In the genomic region with DNA sequence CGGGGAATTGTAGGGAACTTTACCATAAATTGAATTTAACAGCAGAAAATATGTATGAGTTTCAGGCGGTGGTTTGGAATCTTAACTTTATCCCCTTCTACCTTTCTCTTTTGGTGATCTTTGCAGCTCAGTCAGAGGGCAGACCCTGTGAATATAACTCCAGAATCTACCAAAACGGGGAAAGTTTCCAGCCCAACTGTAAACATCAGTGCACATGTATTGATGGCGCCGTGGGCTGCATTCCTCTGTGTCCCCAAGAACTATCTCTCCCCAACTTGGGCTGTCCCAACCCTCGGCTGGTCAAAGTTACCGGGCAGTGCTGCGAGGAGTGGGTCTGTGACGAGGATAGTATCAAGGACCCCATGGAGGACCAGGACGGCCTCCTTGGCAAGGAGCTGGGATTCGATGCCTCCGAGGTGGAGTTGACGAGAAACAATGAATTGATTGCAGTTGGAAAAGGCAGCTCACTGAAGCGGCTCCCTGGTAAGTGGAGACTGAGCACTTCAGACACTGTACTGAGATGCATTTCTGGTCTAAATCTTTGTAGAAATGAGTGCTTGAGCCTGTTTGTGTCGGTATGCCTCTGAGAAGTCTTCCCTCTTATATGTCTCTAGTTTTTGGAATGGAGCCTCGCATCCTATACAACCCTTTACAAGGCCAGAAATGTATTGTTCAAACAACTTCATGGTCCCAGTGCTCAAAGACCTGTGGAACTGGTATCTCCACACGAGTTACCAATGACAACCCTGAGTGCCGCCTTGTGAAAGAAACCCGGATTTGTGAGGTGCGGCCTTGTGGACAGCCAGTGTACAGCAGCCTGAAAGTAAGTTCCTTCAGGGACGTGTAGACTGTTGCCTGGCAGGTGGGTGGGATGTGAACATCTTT, we compare ENCODE assay signal across 9 cellular contexts. TPM values are rescaled to one million over a fixed set of nuclear protein-coding genes. Genes with fewer than 3 reads are reported as not detected.
DNase-seq lines count a peak whose midpoint lies in the region; FAIRE-seq and TF ChIP-seq lines count a peak whose summit lies in the region.
"Had no signal": no experiment of that assay in that cellular context is flagged by ENCODE, and none has a peak within 500 bp of the region (broad histone marks: within the 10 kb centered on the region; RNA-seq: fewer than 3 reads in every experiment).

No MANE protein-coding gene starts in this region.

- H3K36me3 ChIP-seq in astrocyte (ENCODE audit: insufficient read depth, low read length) (peaks cover 26% of the 10 kb centered on the region), testis (ENCODE audit: low read depth, missing control alignments) (no peaks in the 10 kb centered on the region)

- H3K9me3 ChIP-seq in astrocyte (ENCODE audit: insufficient read depth, low read depth, low read length) (no peaks in the 10 kb centered on the region), testis (no peaks in the 10 kb centered on the region)

- FAIRE-seq in astrocyte (lab: Jason Lieb, UNC), result peak; percentile 45

- peaks cover 30% of the 10 kb centered on the region for H3K4me1 Mint-ChIP-seq in astrocyte (ENCODE audit: low read depth, unreplicated experiment)

- peak overlapping the region; percentile 100 for H3K9ac ChIP-seq in astrocyte (ENCODE audit: low read length)

- H3K27me3 ChIP-seq in astrocyte (ENCODE audit: insufficient read depth, low read length) (no peaks in the 10 kb centered on the region), testis (no peaks in the 10 kb centered on the region)

- H3K36me3 Mint-ChIP-seq in astrocyte (ENCODE audit: low read depth, unreplicated experiment), result peaks cover 22% of the 10 kb centered on the region

- H3K4me3 Mint-ChIP-seq in astrocyte (ENCODE audit: unreplicated experiment), result peak overlapping the region; percentile 93

- H3K4me2 ChIP-seq in astrocyte (ENCODE audit: low read length), result peak overlapping the region; percentile 96

- peaks cover 1% of the 10 kb centered on the region for H3K9me3 Mint-ChIP-seq in astrocyte (ENCODE audit: unreplicated experiment)

- peak; percentile 24 to 40 for DNase-seq in NCI-H526 (lab: John Stamatoyannopoulos, UW)
- DNase-seq in NCI-H526 treated with DMSO at 0.1 percent for 48 hours (lab: John Stamatoyannopoulos, UW), result no peak
- peak; percentile 70 for DNase-seq in astrocyte (ENCODE audit: low read depth)
- peak; percentile 51 for DNase-seq in iPS-NIHi11 (ENCODE audit: low spot score)
- DNase-seq in testis, result no peak
- no peak for DNase-seq in NCI-H2196 (lab: John Stamatoyannopoulos, UW; ENCODE audit: unreplicated experiment)
- DNase-seq in Ammon's horn (ENCODE audit: low spot score), result no peak
- no peak for DNase-seq in activated T-cell treated with anti-CD3 and anti-CD28 coated beads, Interleukin-2, amount 50 U/mL, for 48 hours
- DNase-seq: DND-41 had no signal

- peak overlapping the region; percentile 100 for H3K4me3 ChIP-seq in astrocyte (ENCODE audit: insufficient read depth, low read depth, low read length)
- peak overlapping the region; percentile 76 to 90 for H3K4me3 ChIP-seq in testis

- no peaks in the 10 kb centered on the region for H3K27me3 Mint-ChIP-seq in astrocyte (ENCODE audit: low read depth, unreplicated experiment)

- 42 to 52% methylated on average over 16 to 21 of the region's 21 CpGs for WGBS in testis, 2 donors

- TF ChIP-seq POLR2A in testis (IDR thresholded peaks at IDR 0.05), result no peak

- intact Hi-C loops in testis (cut with DNase I; ENCODE audit: low total_unique reads), result loop anchor here (5.0 kb wide), 1 partner anchor 270 kb away; no protein-coding TSS in a partner anchor

- peaks cover 38% of the 10 kb centered on the region for H4K20me1 ChIP-seq in astrocyte (ENCODE audit: insufficient read depth, low read length)

- H2AFZ ChIP-seq in astrocyte (ENCODE audit: low read depth, low read length), result no peak overlapping the region

- H3K27ac ChIP-seq in astrocyte (ENCODE audit: low read depth, low read length) (peak overlapping the region; percentile 97), testis (peak overlapping the region; percentile 91 to 94)

- peaks cover 9% of the 10 kb centered on the region for H3K4me1 ChIP-seq in astrocyte (ENCODE audit: insufficient read depth, low read length)
- peaks cover 19% of the 10 kb centered on the region for H3K4me1 ChIP-seq in testis

- peak overlapping the region; percentile 100 for H3K27ac Mint-ChIP-seq in astrocyte (ENCODE audit: unreplicated experiment)

- H3K79me2 ChIP-seq in astrocyte (ENCODE audit: insufficient read depth, low read length), result peaks cover 52% of the 10 kb centered on the region

- TF ChIP-seq CTCF in astrocyte (IDR thresholded peaks at IDR 0.05; ENCODE audit: insufficient read depth, low read depth, low read length), result peak; percentile 35
- TF ChIP-seq CTCF in testis (IDR thresholded peaks at IDR 0.05), result peak; percentile 19 to 38 (median 24)

RNA-seq across cellular contexts. Expression of gene CCN1, which starts 1.5 kb away (rescaled TPM):
- total RNA-seq in astrocyte, result 624 and 672 TPM in 2 replicates
- total RNA-seq in testis, result 10 to 100 TPM in 1 of 2 donors, 1 to 10 TPM in 1; 7.7 to 17.6 TPM
- polyA plus RNA-seq in testis (ENCODE audit: insufficient read depth, low read depth, low replicate concordance), result 46.6 TPM

Comparison
In these comparisons a context has a peak if more than half of its experiments do, and no peak if none do; other contexts are left out.
1. DNase-seq: peak in NCI-H526 (2 of 2), astrocyte (single experiment) and iPS-NIHi11 (single experiment); none in NCI-H526 treated with DMSO at 0.1 percent for 48 hours (single experiment), testis (single experiment), NCI-H2196 (single experiment), Ammon's horn (single experiment) and activated T-cell treated with anti-CD3 and anti-CD28 coated beads, Interleukin-2, amount 50 U/mL, for 48 hours (0 of 2).
2. RNA of gene CCN1, which starts 1.5 kb away (total RNA-seq): 624 to 672 TPM in astrocyte; 7.7 to 17.6 TPM in testis; every median in the first group is over 10 times any median in the second.